Comparison of ENCODE assay signal across 1 cellular context in the genomic region with DNA sequence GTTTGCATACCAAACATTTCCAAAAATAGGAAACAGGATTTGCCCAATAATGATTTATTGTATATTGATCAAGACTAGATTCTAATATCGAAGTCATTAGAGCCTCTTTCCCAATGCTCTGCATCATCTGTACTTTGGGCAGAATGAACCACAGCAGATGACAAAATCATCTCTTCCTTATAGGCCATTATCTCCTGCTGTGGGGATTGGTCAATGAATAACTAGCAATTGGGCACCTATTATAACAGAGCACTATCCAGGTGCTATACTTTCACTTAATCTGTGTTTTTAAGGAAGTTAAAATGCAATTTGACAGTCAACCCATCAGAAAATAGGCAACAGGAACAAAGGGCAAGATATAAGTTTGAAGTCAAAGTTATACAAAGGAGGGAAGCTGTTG.
TF ChIP-seq lines count a peak whose summit lies in the region.

No MANE protein-coding gene starts in this region.

TF ChIP-seq in HepG2, 621 proteins besides CTCF, POLR2A, EP300 and RAD21 (continued from another document):
- TF ChIP-seq ZNF644 (CRISPR knock-in tag; IDR thresholded peaks at IDR 0.05; ENCODE audit: low read depth) (no peak), CBX2 (IDR thresholded peaks at IDR 0.05; ENCODE audit: low read depth, low read length) (no peak), CBX2 (CRISPR knock-in tag; IDR thresholded peaks at IDR 0.05; ENCODE audit: low read depth) (no peak), DR1 (CRISPR knock-in tag; IDR thresholded peaks at IDR 0.05) (no peak), NKX3-1 (CRISPR knock-in tag; IDR thresholded peaks at IDR 0.05) (no peak), SRY (CRISPR knock-in tag; IDR thresholded peaks at IDR 0.05) (no peak), SRSF4 (IDR thresholded peaks at IDR 0.05; ENCODE audit: low read depth, low read length, poor library complexity, severe bottlenecking) (no peak)
- TF ChIP-seq, protein P1, sequence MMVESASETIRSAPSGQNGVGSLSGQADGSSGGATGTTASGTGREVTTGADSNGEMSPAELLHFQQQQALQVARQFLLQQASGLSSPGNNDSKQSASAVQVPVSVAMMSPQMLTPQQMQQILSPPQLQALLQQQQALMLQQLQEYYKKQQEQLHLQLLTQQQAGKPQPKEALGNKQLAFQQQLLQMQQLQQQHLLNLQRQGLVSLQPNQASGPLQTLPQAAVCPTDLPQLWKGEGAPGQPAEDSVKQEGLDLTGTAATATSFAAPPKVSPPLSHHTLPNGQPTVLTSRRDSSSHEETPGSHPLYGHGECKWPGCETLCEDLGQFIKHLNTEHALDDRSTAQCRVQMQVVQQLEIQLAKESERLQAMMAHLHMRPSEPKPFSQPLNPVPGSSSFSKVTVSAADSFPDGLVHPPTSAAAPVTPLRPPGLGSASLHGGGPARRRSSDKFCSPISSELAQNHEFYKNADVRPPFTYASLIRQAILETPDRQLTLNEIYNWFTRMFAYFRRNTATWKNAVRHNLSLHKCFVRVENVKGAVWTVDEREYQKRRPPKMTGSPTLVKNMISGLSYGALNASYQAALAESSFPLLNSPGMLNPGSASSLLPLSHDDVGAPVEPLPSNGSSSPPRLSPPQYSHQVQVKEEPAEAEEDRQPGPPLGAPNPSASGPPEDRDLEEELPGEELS (CRISPR knock-in tag; IDR thresholded peaks at IDR 0.05) = no peak
